21 cellular contexts compared by ENCODE assay signal in the genomic region with DNA sequence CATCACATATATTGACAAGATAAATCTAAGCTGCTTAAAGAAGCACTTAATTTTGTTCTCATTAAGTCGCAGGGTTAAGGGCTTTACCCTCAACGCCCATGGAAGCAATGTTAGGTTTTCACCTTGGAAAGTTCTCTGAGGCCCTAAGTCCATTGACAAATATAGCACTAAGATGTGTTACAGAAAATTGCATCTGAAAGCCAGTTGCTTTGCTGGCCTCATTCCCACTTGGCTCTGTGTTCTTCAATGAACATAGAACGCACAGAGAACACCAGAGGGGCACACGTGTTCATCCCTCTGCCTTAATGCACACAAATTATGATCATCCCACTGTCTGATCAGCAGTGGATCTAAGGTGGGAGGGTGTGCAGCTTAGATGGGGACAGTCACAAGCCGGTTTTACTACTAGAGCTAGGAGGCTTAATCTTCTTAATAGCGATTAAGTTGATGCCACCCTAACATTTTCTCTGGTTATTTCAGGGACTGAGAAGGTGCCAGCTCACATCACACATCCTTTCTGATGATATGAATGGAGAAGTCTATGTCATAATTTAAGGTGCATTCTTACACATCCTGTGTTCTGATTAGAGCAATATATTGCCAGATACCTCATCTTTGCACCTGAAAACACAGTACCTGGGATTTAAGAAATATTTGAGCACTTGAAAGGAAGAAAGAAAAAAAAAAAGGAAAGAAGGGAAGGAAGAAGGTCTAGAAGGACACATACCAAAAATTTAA.
A peak's percentile ranks its signal among the peaks of the same experiment; 100 is the strongest.
DNase-seq lines count a peak whose midpoint lies in the region; ATAC-seq and TF ChIP-seq lines count a peak whose summit lies in the region.
"Had no signal": no experiment of that assay in that cellular context is flagged by ENCODE, and none has a peak within 500 bp of the region (broad histone marks: within the 10 kb centered on the region; RNA-seq: fewer than 3 reads in every experiment).

No MANE protein-coding gene starts in this region.

- H3K9me3 ChIP-seq in esophagus squamous epithelium, result no peaks in the 10 kb centered on the region
- H3K9me3 ChIP-seq: BLaER1 had no signal

- H3K9me3 Mint-ChIP-seq in activated CD4-positive, alpha-beta T cell treated with anti-CD3 and anti-CD28 coated beads for 36 hours (ENCODE audit: low read depth), result no peaks in the 10 kb centered on the region
- peaks cover 0 to 2% (median 0%) of the 10 kb centered on the region in 5 experiments for H3K9me3 Mint-ChIP-seq in brain
- no peaks in the 10 kb centered on the region for H3K9me3 Mint-ChIP-seq in stimulated activated effector memory CD8-positive, alpha-beta T cell treated with anti-CD3 and anti-CD28 coated beads, Interleukin-12 subunit alpha, Interleukin-12 subunit beta, amount 100 ng/mL, for 72 hours
- H3K9me3 Mint-ChIP-seq in progenitor cell of endocrine pancreas (ENCODE audit: low read depth), result peaks cover 3% of the 10 kb centered on the region

- peaks cover 0 to 9% (median 0%) of the 10 kb centered on the region in 3 donors for H3K4me1 ChIP-seq in esophagus squamous epithelium

- H3K4me3 ChIP-seq in esophagus squamous epithelium, result no peak overlapping the region
- H3K4me3 ChIP-seq: BLaER1 had no signal

- ATAC-seq in activated CD4-positive, alpha-beta T cell treated with anti-CD3 and anti-CD28 coated beads for 36 hours, result peak; percentile 55
- ATAC-seq in stimulated activated effector memory CD8-positive, alpha-beta T cell treated with anti-CD3 and anti-CD28 coated beads, Interleukin-12 subunit alpha, Interleukin-12 subunit beta, amount 100 ng/mL, for 72 hours, result peak; percentile 60

- H3K27ac ChIP-seq in caudate nucleus (ENCODE audit: low read depth, low read length) (no peak overlapping the region), esophagus squamous epithelium (no peak overlapping the region)
- H3K27ac ChIP-seq: BLaER1 had no signal

- no peaks in the 10 kb centered on the region for H3K27me3 ChIP-seq in esophagus squamous epithelium
- H3K27me3 ChIP-seq: BLaER1 had no signal

- no peak for TF ChIP-seq POLR2A in esophagus squamous epithelium (IDR thresholded peaks at IDR 0.05)

- peak overlapping the region; percentile 20 for H3K27ac Mint-ChIP-seq in activated CD4-positive, alpha-beta T cell treated with anti-CD3 and anti-CD28 coated beads for 36 hours
- peak overlapping the region in 3 of 5 experiments; percentile 9 to 75 (median 14) for H3K27ac Mint-ChIP-seq in brain
- H3K27ac Mint-ChIP-seq in stimulated activated effector memory CD8-positive, alpha-beta T cell treated with anti-CD3 and anti-CD28 coated beads, Interleukin-12 subunit alpha, Interleukin-12 subunit beta, amount 100 ng/mL, for 72 hours, result peak overlapping the region; percentile 63
- H3K27ac Mint-ChIP-seq in progenitor cell of endocrine pancreas, result no peak overlapping the region
- H3K27ac Mint-ChIP-seq: H9 had no signal

- H3K27me3 Mint-ChIP-seq in activated CD4-positive, alpha-beta T cell treated with anti-CD3 and anti-CD28 coated beads for 36 hours, result no peaks in the 10 kb centered on the region
- H3K27me3 Mint-ChIP-seq in brain (no peaks in the 10 kb centered on the region), progenitor cell of endocrine pancreas (peaks cover 19% of the 10 kb centered on the region)
- H3K27me3 Mint-ChIP-seq: IgD-negative memory B cell had no signal

- H3K36me3 ChIP-seq in esophagus squamous epithelium, result no peaks in the 10 kb centered on the region
- H3K36me3 ChIP-seq: BLaER1 had no signal

- no peak for DNase-seq in activated CD4-positive, alpha-beta T cell treated with anti-CD3 and anti-CD28 coated beads for 36 hours
- DNase-seq in activated CD4-positive, alpha-beta T cell treated with anti-CD3 and anti-CD28 coated beads for 1 hour, result no peak
- peak; percentile 97 for DNase-seq in NCI-H82 (lab: John Stamatoyannopoulos, UW)
- DNase-seq in stimulated activated effector memory CD8-positive, alpha-beta T cell treated with anti-CD3 and anti-CD28 coated beads, Interleukin-12 subunit alpha, Interleukin-12 subunit beta, amount 100 ng/mL, for 72 hours (ENCODE audit: low spot score in 2 of 2), result no peak
- no peak for DNase-seq in caudate nucleus (lab: John Stamatoyannopoulos, UW)
- no peak for DNase-seq in progenitor cell of endocrine pancreas (ENCODE audit: low spot score, unreplicated experiment)
- no peak for DNase-seq in esophagus squamous epithelium (lab: John Stamatoyannopoulos, UW)
- DNase-seq: 8988T; EL; H9; Kasumi-1; MM.1S; NCI-H1092 treated with DMSO at 0.1 percent for 48 hours; NCI-H2081 treated with DMSO at 0.1 percent for 48 hours; NCI-H524; NK-92 treated with Interleukin-12 subunit alpha and Interleukin-12 subunit beta, amount 100 ng/mL, for 24 hours; OCI-M1; SIG-M5 had no signal

- TF ChIP-seq CTCF in brain (conservative IDR thresholded peaks at IDR 0.05), result no peak
- TF ChIP-seq CTCF in progenitor cell of endocrine pancreas (IDR thresholded peaks at IDR 0.05; ENCODE audit: unreplicated experiment), result no peak
- TF ChIP-seq CTCF in esophagus squamous epithelium (IDR thresholded peaks at IDR 0.05), result no peak

- CTCF ChIA-PET in activated CD4-positive, alpha-beta T cell treated with anti-CD3 and anti-CD28 coated beads for 36 hours (lab: Charles Lee), result interaction anchor here (0.5 to 1.5 kb wide), 3 partner anchors 26 to 1358 kb away, joined by 3 read pairs; no protein-coding TSS in a partner anchor

- peaks cover 51% of the 10 kb centered on the region for H3K4me1 Mint-ChIP-seq in activated CD4-positive, alpha-beta T cell treated with anti-CD3 and anti-CD28 coated beads for 36 hours
- H3K4me1 Mint-ChIP-seq in brain (peaks cover 16% of the 10 kb centered on the region), progenitor cell of endocrine pancreas (ENCODE audit: low read depth) (peaks cover 10% of the 10 kb centered on the region)
- H3K4me1 Mint-ChIP-seq in stimulated activated effector memory CD8-positive, alpha-beta T cell treated with anti-CD3 and anti-CD28 coated beads, Interleukin-12 subunit alpha, Interleukin-12 subunit beta, amount 100 ng/mL, for 72 hours, result peaks cover 46% of the 10 kb centered on the region
- H3K4me1 Mint-ChIP-seq: IgD-negative memory B cell had no signal

- H3K36me3 Mint-ChIP-seq in activated CD4-positive, alpha-beta T cell treated with anti-CD3 and anti-CD28 coated beads for 36 hours (ENCODE audit: low read depth), result no peaks in the 10 kb centered on the region
- H3K36me3 Mint-ChIP-seq in brain, result no peaks in the 10 kb centered on the region
- no peaks in the 10 kb centered on the region for H3K36me3 Mint-ChIP-seq in stimulated activated effector memory CD8-positive, alpha-beta T cell treated with anti-CD3 and anti-CD28 coated beads, Interleukin-12 subunit alpha, Interleukin-12 subunit beta, amount 100 ng/mL, for 72 hours
- H3K36me3 Mint-ChIP-seq in progenitor cell of endocrine pancreas (ENCODE audit: insufficient read depth), result peaks cover 2% of the 10 kb centered on the region
- H3K36me3 Mint-ChIP-seq: IgD-negative memory B cell had no signal

- 73 to 77% methylated on average over 6 of the region's 6 CpGs for WGBS in esophagus squamous epithelium, 2 donors

- H3K4me3 Mint-ChIP-seq in activated CD4-positive, alpha-beta T cell treated with anti-CD3 and anti-CD28 coated beads for 36 hours, result no peak overlapping the region
- no peak overlapping the region for H3K4me3 Mint-ChIP-seq in brain
- peak overlapping the region; percentile 53 for H3K4me3 Mint-ChIP-seq in stimulated activated effector memory CD8-positive, alpha-beta T cell treated with anti-CD3 and anti-CD28 coated beads, Interleukin-12 subunit alpha, Interleukin-12 subunit beta, amount 100 ng/mL, for 72 hours
- no peak overlapping the region for H3K4me3 Mint-ChIP-seq in progenitor cell of endocrine pancreas (ENCODE audit: low read depth)
- H3K4me3 Mint-ChIP-seq: H9, IgD-negative memory B cell had no signal

- POLR2A ChIA-PET in activated CD4-positive, alpha-beta T cell treated with anti-CD3 and anti-CD28 coated beads for 36 hours (lab: Charles Lee), result interaction anchor here (0.7 kb wide), 1 partner anchor 118 kb away, joined by 3 read pairs; no protein-coding TSS in a partner anchor

- intact Hi-C loops in activated CD4-positive, alpha-beta T cell treated with anti-CD3 and anti-CD28 coated beads for 36 hours (cut with DNase I, micrococcal nuclease), result no loop called here
- intact Hi-C loops in esophagus squamous epithelium (cut with DNase I), result no loop called here
